10 cellular contexts compared by ENCODE assay signal in genomic region chr20:36833275-36834020, GRCh38. TPM values are rescaled to one million over a fixed set of nuclear protein-coding genes. Genes with fewer than 3 reads are reported as not detected.
DNase-seq lines count a peak whose midpoint lies in the region; ATAC-seq and TF ChIP-seq lines count a peak whose summit lies in the region.
"Had no signal": no experiment of that assay in that cellular context is flagged by ENCODE, and none has a peak within 500 bp of the region (broad histone marks: within the 10 kb centered on the region; RNA-seq: fewer than 3 reads in every experiment).

No MANE protein-coding gene starts in this region.

- TF ChIP-seq CTCF in colonic mucosa (IDR thresholded peaks at IDR 0.05) (no peak), type B pancreatic cell (conservative IDR thresholded peaks at IDR 0.05) (no peak), endothelial cell (IDR thresholded peaks at IDR 0.05; ENCODE audit: unreplicated experiment) (no peak)

- peaks cover 10% of the 10 kb centered on the region for H3K4me1 ChIP-seq in colonic mucosa
- peaks cover 6 to 15% of the 10 kb centered on the region in 2 donors for H3K4me1 ChIP-seq in mucosa of rectum (ENCODE audit: control insufficient read depth in 2 of 2, insufficient read depth in 2 of 2, low read length in 2 of 2)

- no peaks in the 10 kb centered on the region for H3K9me3 ChIP-seq in colonic mucosa
- H3K9me3 ChIP-seq in mucosa of rectum (ENCODE audit: control insufficient read depth in 2 of 2, low read length in 2 of 2) = no peaks in the 10 kb centered on the region

- H3K9me3 Mint-ChIP-seq in type B pancreatic cell (no peaks in the 10 kb centered on the region), endothelial cell (ENCODE audit: unreplicated experiment) (no peaks in the 10 kb centered on the region)

- intact Hi-C loops in colonic mucosa (cut with DNase I) = no loop called here

- no peaks in the 10 kb centered on the region for H3K27me3 ChIP-seq in colonic mucosa
- no peaks in the 10 kb centered on the region for H3K27me3 ChIP-seq in mucosa of rectum (ENCODE audit: control insufficient read depth in 2 of 2, insufficient read depth in 2 of 2, low read length in 2 of 2)

- H3K27ac ChIP-seq in colonic mucosa = peak overlapping the region; percentile 39
- peak overlapping the region; percentile 30 to 67 for H3K27ac ChIP-seq in mucosa of rectum (ENCODE audit: low read depth in 2 of 2, low read length in 2 of 2)
- H3K27ac ChIP-seq: KMS-11 had no signal

- H3K9ac ChIP-seq in colonic mucosa (ENCODE audit: low read depth in 2 of 2, low read length in 2 of 2) (peak overlapping the region; percentile 3 to 37), mucosa of rectum (ENCODE audit: low read depth in 1 of 2, low read length in 2 of 2) (peak overlapping the region in 1 of 2 donors; percentile 10)
- H3K9ac ChIP-seq: KMS-11, parathyroid adenoma had no signal

- no peaks in the 10 kb centered on the region for H3K36me3 Mint-ChIP-seq in type B pancreatic cell
- no peaks in the 10 kb centered on the region for H3K36me3 Mint-ChIP-seq in endothelial cell (ENCODE audit: low read depth, unreplicated experiment)

- peaks cover 8% of the 10 kb centered on the region for H3K4me1 Mint-ChIP-seq in type B pancreatic cell (ENCODE audit: unreplicated experiment)
- H3K4me1 Mint-ChIP-seq in endothelial cell (ENCODE audit: unreplicated experiment) = peaks cover 2% of the 10 kb centered on the region

- H3K4me3 ChIP-seq in colonic mucosa (no peak overlapping the region), mucosa of rectum (ENCODE audit: low read length in 2 of 2) (no peak overlapping the region)

- H3K4me3 Mint-ChIP-seq in type B pancreatic cell = no peak overlapping the region
- no peak overlapping the region for H3K4me3 Mint-ChIP-seq in endothelial cell (ENCODE audit: unreplicated experiment)

- DNase-seq in NCI-H1694 (lab: John Stamatoyannopoulos, UW) (peak; percentile 8), colonic mucosa (no peak), type B pancreatic cell (ENCODE audit: extremely low spot score, unreplicated experiment) (no peak), SKM-1 (lab: John Stamatoyannopoulos, UW; ENCODE audit: unreplicated experiment) (no peak), endothelial cell (ENCODE audit: low spot score) (no peak)
- DNase-seq: activated CD4-positive, alpha-beta T cell treated with anti-CD3 and anti-CD28 coated beads for 48 hours had no signal

- peak overlapping the region; percentile 16 for H3K27ac Mint-ChIP-seq in type B pancreatic cell
- H3K27ac Mint-ChIP-seq in endothelial cell (ENCODE audit: unreplicated experiment) = no peak overlapping the region

- H3K27me3 Mint-ChIP-seq in type B pancreatic cell (no peaks in the 10 kb centered on the region), endothelial cell (ENCODE audit: unreplicated experiment) (peaks cover 4% of the 10 kb centered on the region)

- ATAC-seq in GM19467 (IDR thresholded peaks at IDR 0.05; ENCODE audit: unreplicated experiment) = no peak

- H3K36me3 ChIP-seq in colonic mucosa (no peaks in the 10 kb centered on the region), mucosa of rectum (ENCODE audit: control insufficient read depth in 2 of 2, insufficient read depth in 2 of 2, low read length in 2 of 2) (peaks cover 3% of the 10 kb centered on the region in 2 donors)

RNA-seq across cellular contexts. Expression of gene TLDC2, which starts 42.5 kb away (rescaled TPM):
- 10 to 100 TPM; 18.1 to 29.7 TPM for total RNA-seq in colonic mucosa
- total RNA-seq in type B pancreatic cell (ENCODE audit: low replicate concordance) = 0.75 and 0.93 TPM in 2 replicates
- not detected for total RNA-seq in endothelial cell (ENCODE audit: unreplicated experiment)

RNA-seq across cellular contexts. Expression of gene DSN1, which starts 59.9 kb away (rescaled TPM):
- total RNA-seq in colonic mucosa (10 to 100 TPM; 10.9 to 24.2 TPM), type B pancreatic cell (ENCODE audit: low replicate concordance) (20.0 and 24.1 TPM in 2 replicates), endothelial cell (ENCODE audit: unreplicated experiment) (12.8 TPM)
